ENCODE assay signal across 1 cellular context in genomic region chr14:74593241-74593985, GRCh38.
TF ChIP-seq lines count a peak whose summit lies in the region.

No MANE protein-coding gene starts in this region.

TF ChIP-seq in GM23338, 12 proteins besides CTCF, POLR2A, EP300 and RAD21 (continued from another document):
- TF ChIP-seq ZNF462 (CRISPR knock-in tag; IDR thresholded peaks at IDR 0.05), result no peak
- TF ChIP-seq CREB1 (CRISPR knock-in tag; IDR thresholded peaks at IDR 0.05; ENCODE audit: low read depth), result no peak
- no peak for TF ChIP-seq JUNB (IDR thresholded peaks at IDR 0.05; ENCODE audit: unreplicated experiment)
- no peak for TF ChIP-seq NANOG (IDR thresholded peaks at IDR 0.05; ENCODE audit: borderline replicate concordance)
- TF ChIP-seq ZNF331 (CRISPR knock-in tag; IDR thresholded peaks at IDR 0.05; ENCODE audit: low read depth), result no peak
- TF ChIP-seq STAT1 (IDR thresholded peaks at IDR 0.05; ENCODE audit: unreplicated experiment), result no peak
- TF ChIP-seq ZNF114 (CRISPR knock-in tag; IDR thresholded peaks at IDR 0.05), result no peak
- no peak for TF ChIP-seq REST (IDR thresholded peaks at IDR 0.05; ENCODE audit: unreplicated experiment)
- no peak for TF ChIP-seq POLR2AphosphoS5 (IDR thresholded peaks at IDR 0.05; ENCODE audit: low read depth)
- TF ChIP-seq EZH2 (IDR thresholded peaks at IDR 0.05; ENCODE audit: low read depth, unreplicated experiment), result no peak
